10 cellular contexts compared by ENCODE assay signal in genomic region chr10:91590142-91590903, GRCh38. TPM values are rescaled to one million over a fixed set of nuclear protein-coding genes. Genes with fewer than 3 reads are reported as not detected.
DNase-seq lines count a peak whose midpoint lies in the region; ATAC-seq and TF ChIP-seq lines count a peak whose summit lies in the region.
"Had no signal": no experiment of that assay in that cellular context is flagged by ENCODE, and none has a peak within 500 bp of the region (broad histone marks: within the 10 kb centered on the region; RNA-seq: fewer than 3 reads in every experiment).

No MANE protein-coding gene starts in this region.

- no peaks in the 10 kb centered on the region for H3K9me3 ChIP-seq in cardiac muscle cell (ENCODE audit: low read depth)
- H3K9me3 ChIP-seq in esophagus muscularis mucosa = no peaks in the 10 kb centered on the region
- no peaks in the 10 kb centered on the region for H3K9me3 ChIP-seq in aorta (ENCODE audit: control insufficient read depth, low read length)

- peak overlapping the region; percentile 96 for H3K27ac ChIP-seq in cardiac muscle cell
- peak overlapping the region; percentile 90 to 91 (median 90) for H3K27ac ChIP-seq in esophagus muscularis mucosa (replicated peaks in 1 of 4)
- peak overlapping the region; percentile 98 for H3K27ac ChIP-seq in aorta (ENCODE audit: low read depth in 1 of 2, low read length in 2 of 2)

- H3K27me3 Mint-ChIP-seq in natural killer cell (ENCODE audit: low read depth in 2 of 2) = peaks cover 11 to 15% of the 10 kb centered on the region in 2 donors

- H3K9me3 Mint-ChIP-seq in natural killer cell = no peaks in the 10 kb centered on the region

- no peaks in the 10 kb centered on the region for H3K4me1 Mint-ChIP-seq in natural killer cell

- 27% methylated on average over 5 of the region's 7 CpGs for WGBS in esophagus muscularis mucosa
- 3 to 5% methylated on average over 7 of the region's 7 CpGs for WGBS in aorta, 2 donors

- DNase-seq in cardiac muscle cell (ENCODE audit: low read depth in 1 of 2, low spot score in 1 of 2) (peak in 1 of 2 donors; percentile 93), Right ventricle myocardium inferior (ENCODE audit: missing footprints) (no peak), esophagus muscularis mucosa (ENCODE audit: extremely low spot score) (no peak), myocyte (ENCODE audit: low read depth) (peak; percentile 88), aorta (peak; percentile 91 to 92), DMS153 treated with DMSO at 0.1 percent for 48 hours (lab: John Stamatoyannopoulos, UW; ENCODE audit: unreplicated experiment) (no peak), natural killer cell (no peak)
- DNase-seq: NK-92 treated with Interleukin-12 subunit alpha and Interleukin-12 subunit beta, amount 100 ng/mL, for 24 hours; stimulated activated CD4-positive, alpha-beta T cell treated with anti-CD3 and anti-CD28 coated beads, Interleukin-2, amount 100 ng/mL, for 48 hours had no signal

- no peak for TF ChIP-seq CTCF in cardiac muscle cell (IDR thresholded peaks at IDR 0.05; ENCODE audit: low read depth, low read length)
- no peak for TF ChIP-seq CTCF in esophagus muscularis mucosa (IDR thresholded peaks at IDR 0.05)
- no peak for TF ChIP-seq CTCF in natural killer cell (IDR thresholded peaks at IDR 0.05)

- H3K4me3 ChIP-seq in cardiac muscle cell (no peak overlapping the region), esophagus muscularis mucosa (peak overlapping the region in 1 of 4 donors; percentile 6), aorta (ENCODE audit: low read length in 2 of 2) (no peak overlapping the region)

- no peak for TF ChIP-seq POLR2A in esophagus muscularis mucosa (IDR thresholded peaks at IDR 0.05; ENCODE audit: low read depth)

- no peaks in the 10 kb centered on the region for H3K36me3 ChIP-seq in cardiac muscle cell
- H3K36me3 ChIP-seq in esophagus muscularis mucosa = no peaks in the 10 kb centered on the region
- no peaks in the 10 kb centered on the region for H3K36me3 ChIP-seq in aorta (ENCODE audit: control insufficient read depth in 1 of 2, insufficient read depth in 2 of 2, low read length in 1 of 2)

- H3K27me3 ChIP-seq in cardiac muscle cell = no peaks in the 10 kb centered on the region
- H3K27me3 ChIP-seq in esophagus muscularis mucosa = no peaks in the 10 kb centered on the region
- no peaks in the 10 kb centered on the region for H3K27me3 ChIP-seq in aorta (ENCODE audit: control insufficient read depth in 1 of 2, insufficient read depth in 2 of 2, low read length in 1 of 2)

- intact Hi-C loops in Right ventricle myocardium inferior (cut with DNase I) = loop anchor here (2.0 kb wide), 1 partner anchor 16 kb away; no protein-coding TSS in a partner anchor
- intact Hi-C loops in esophagus muscularis mucosa (cut with DNase I) = loop anchor here (5.0 kb wide), 1 partner anchor 42 kb away; the partner anchor contains the start of gene PPP1R3C
- intact Hi-C loops in aorta (cut with DNase I) = loop anchor here (2.0 kb wide), 2 partner anchors 14 to 42 kb away; partner anchors contain the start of gene PPP1R3C (in 1 of the 2)
- intact Hi-C loops in natural killer cell (cut with micrococcal nuclease) = no loop called here

- H3K27ac Mint-ChIP-seq in natural killer cell = no peak overlapping the region

- no peak overlapping the region for H3K4me3 Mint-ChIP-seq in natural killer cell

- ATAC-seq in Right ventricle myocardium inferior = no peak
- peak; percentile 80 for ATAC-seq in aorta (ENCODE audit: low FRiP score)
- no peak for ATAC-seq in natural killer cell
- ATAC-seq in HG02970 (IDR thresholded peaks at IDR 0.05; ENCODE audit: low FRiP score, unreplicated experiment) = no peak

- no peaks in the 10 kb centered on the region for H3K36me3 Mint-ChIP-seq in natural killer cell

- no peak for TF ChIP-seq EP300 in esophagus muscularis mucosa (IDR thresholded peaks at IDR 0.05)

- peaks cover 71% of the 10 kb centered on the region for H3K4me1 ChIP-seq in cardiac muscle cell (ENCODE audit: low read depth)
- H3K4me1 ChIP-seq in esophagus muscularis mucosa = peaks cover 59 to 79% (median 75%) of the 10 kb centered on the region in 4 donors
- H3K4me1 ChIP-seq in aorta (ENCODE audit: control insufficient read depth in 1 of 2, insufficient read depth in 2 of 2, low read length in 2 of 2) = peaks cover 7 to 35% of the 10 kb centered on the region in 2 donors

RNA-seq across cellular contexts. Expression of gene PPP1R3C, which starts 42.5 kb away (rescaled TPM):
- total RNA-seq in cardiac muscle cell (51.7 and 90.7 TPM in 2 replicates), Right ventricle myocardium inferior (137 TPM), esophagus muscularis mucosa (100 to 1,000 TPM in 1 of 4 donors, 10 to 100 TPM in 3; 46.7 to 111 (median 87.8) TPM), myocyte (136 and 154 TPM in 2 replicates), aorta (100 to 1,000 TPM in 1 of 2 donors, 10 to 100 TPM in 1; 94.6 to 152 TPM), natural killer cell (not detected)
- polyA plus RNA-seq in cardiac muscle cell (52.1 and 81.4 TPM in 2 replicates), aorta (100 to 1,000 TPM in 1 of 2 donors, 10 to 100 TPM in 1; 69.2 to 288 TPM)
- 46.9 TPM for polyA plus RNA-seq in myocyte (2012)

Comparison
In these comparisons a context has a peak if more than half of its experiments do, and no peak if none do; other contexts are left out.
1. DNase-seq: peak in myocyte (single experiment) and aorta (2 of 2); none in Right ventricle myocardium inferior (single experiment), esophagus muscularis mucosa (single experiment), DMS153 treated with DMSO at 0.1 percent for 48 hours (single experiment) and natural killer cell (single experiment).
2. RNA of gene PPP1R3C, which starts 42.5 kb away (total RNA-seq): 94.6 to 152 TPM in aorta, 137 TPM in Right ventricle myocardium inferior (single experiment), 136 to 154 TPM in myocyte, 46.7 to 111 TPM in esophagus muscularis mucosa and 51.7 to 90.7 TPM in cardiac muscle cell; not detected in natural killer cell; every median in the first group is over 10 times any median in the second.
3. Peak in every context shown above with its lines, with median percentiles within 50 percentile points of each other: H3K27ac ChIP-seq.